18 cellular contexts compared by ENCODE assay signal in genomic region chr1:40753142-40753882, GRCh38. TPM values are rescaled to one million over a fixed set of nuclear protein-coding genes. Genes with fewer than 3 reads are reported as not detected.
DNase-seq lines count a peak whose midpoint lies in the region; ATAC-seq and TF ChIP-seq lines count a peak whose summit lies in the region.
"Had no signal": no experiment of that assay in that cellular context is flagged by ENCODE, and none has a peak within 500 bp of the region (broad histone marks: within the 10 kb centered on the region; RNA-seq: fewer than 3 reads in every experiment).

No MANE protein-coding gene starts in this region.

- H3K4me3 Mint-ChIP-seq in glutamatergic neuron (ENCODE audit: unreplicated experiment) = no peak overlapping the region

- H3K27me3 ChIP-seq in gastroesophageal sphincter = no peaks in the 10 kb centered on the region
- no peaks in the 10 kb centered on the region for H3K27me3 ChIP-seq in uterus
- H3K27me3 ChIP-seq: BLaER1, hepatocyte, MG63 had no signal

- H3K27ac ChIP-seq in gastroesophageal sphincter (peak overlapping the region; percentile 21 to 87 (median 81)), uterus (no peak overlapping the region)
- H3K27ac ChIP-seq: BLaER1, hepatocyte had no signal

- H3K36me3 ChIP-seq in gastroesophageal sphincter (peaks cover 0 to 80% of the 10 kb centered on the region in 2 donors), uterus (no peaks in the 10 kb centered on the region)

- no peak overlapping the region for H3K27ac Mint-ChIP-seq in glutamatergic neuron (ENCODE audit: unreplicated experiment)

- DNase-seq in GM12865 (ENCODE audit: low read depth) (peak; percentile 59), uterus (no peak), glutamatergic neuron (no peak)
- no peak for DNase-seq in stimulated activated CD4-positive, alpha-beta T cell treated with anti-CD3 and anti-CD28 coated beads, Interleukin-4, amount 100 ng/mL, for 24 hours
- DNase-seq: anterior cingulate cortex; cortex of kidney; erythroblast; MG63; NCI-H2081; SHP77 treated with DMSO at 0.1 percent for 48 hours; stimulated activated CD4-positive, alpha-beta T cell treated with anti-CD3 and anti-CD28 coated beads, Interleukin-1b, Interleukin-23, amount 100 ng/mL, for 48 hours; T-helper 9 cell had no signal

- no peaks in the 10 kb centered on the region for H3K36me3 Mint-ChIP-seq in glutamatergic neuron (ENCODE audit: unreplicated experiment)

- H3K9me3 Mint-ChIP-seq in glutamatergic neuron (ENCODE audit: unreplicated experiment) = no peaks in the 10 kb centered on the region

- H3K27me3 Mint-ChIP-seq in glutamatergic neuron (ENCODE audit: unreplicated experiment) = no peaks in the 10 kb centered on the region

- no peak for TF ChIP-seq EP300 in gastroesophageal sphincter (IDR thresholded peaks at IDR 0.05)

- no peaks in the 10 kb centered on the region for H3K4me1 Mint-ChIP-seq in glutamatergic neuron (ENCODE audit: low read depth, unreplicated experiment)

- WGBS in gastroesophageal sphincter (ENCODE audit: low coverage in 1 of 2), 2 donors = 94% methylated on average over 7 to 8 of the region's 8 CpGs

- TF ChIP-seq POLR2A in gastroesophageal sphincter (IDR thresholded peaks at IDR 0.05) (no peak), uterus (IDR thresholded peaks at IDR 0.05) (no peak)

- intact Hi-C loops in uterus (cut with DNase I; ENCODE audit: low total_unique reads) = no loop called here

- ATAC-seq in GM18868 (IDR thresholded peaks at IDR 0.05; ENCODE audit: unreplicated experiment) (peak; percentile 57), HG03280 (IDR thresholded peaks at IDR 0.05; ENCODE audit: unreplicated experiment) (peak; percentile 60), gastroesophageal sphincter (no peak)
- ATAC-seq: HCT116 had no signal

- no peak for TF ChIP-seq CTCF in GM12865 (IDR thresholded peaks at IDR 0.05; ENCODE audit: insufficient read depth, low read depth, low read length, missing control alignments)
- TF ChIP-seq CTCF in gastroesophageal sphincter (IDR thresholded peaks at IDR 0.05) = no peak
- no peak for TF ChIP-seq CTCF in uterus (IDR thresholded peaks at IDR 0.05)
- TF ChIP-seq CTCF in glutamatergic neuron (IDR thresholded peaks at IDR 0.05; ENCODE audit: partially characterized antibody, unreplicated experiment) = no peak

- no peaks in the 10 kb centered on the region for H3K9me3 ChIP-seq in gastroesophageal sphincter
- H3K9me3 ChIP-seq in uterus = no peaks in the 10 kb centered on the region
- H3K9me3 ChIP-seq: BLaER1, MG63 had no signal

- H3K4me1 ChIP-seq in gastroesophageal sphincter (peaks cover 7 to 42% (median 14%) of the 10 kb centered on the region in 3 donors), uterus (no peaks in the 10 kb centered on the region)
- H3K4me1 ChIP-seq: BLaER1 had no signal

- H3K4me3 ChIP-seq in GM12865 (ENCODE audit: low read depth, low read length) (no peak overlapping the region), gastroesophageal sphincter (no peak overlapping the region), uterus (no peak overlapping the region)
- H3K4me3 ChIP-seq: BLaER1, hepatocyte, MG63 had no signal

RNA-seq across cellular contexts. Expression of gene KCNQ4, which starts 30.3 kb away (rescaled TPM):
- total RNA-seq in gastroesophageal sphincter (10 to 100 TPM in 3 of 4 donors, 1 to 10 TPM in 1; 6.1 to 25.5 (median 10.2) TPM), uterus (10 to 100 TPM in 1 of 4 donors, 1 to 10 TPM in 2, not detected in 1; 2.7 to 13.4 (median 7.4) TPM), glutamatergic neuron (ENCODE audit: unreplicated experiment) (0.76 TPM)
- total RNA-seq: hepatocyte had no signal

Comparison
In these comparisons a context has a peak if more than half of its experiments do, and no peak if none do; other contexts are left out.
1. H3K27ac ChIP-seq: peak in gastroesophageal sphincter (4 of 4); none in uterus (0 of 2).